ENCODE assay signal across 8 cellular contexts in the genomic region with DNA sequence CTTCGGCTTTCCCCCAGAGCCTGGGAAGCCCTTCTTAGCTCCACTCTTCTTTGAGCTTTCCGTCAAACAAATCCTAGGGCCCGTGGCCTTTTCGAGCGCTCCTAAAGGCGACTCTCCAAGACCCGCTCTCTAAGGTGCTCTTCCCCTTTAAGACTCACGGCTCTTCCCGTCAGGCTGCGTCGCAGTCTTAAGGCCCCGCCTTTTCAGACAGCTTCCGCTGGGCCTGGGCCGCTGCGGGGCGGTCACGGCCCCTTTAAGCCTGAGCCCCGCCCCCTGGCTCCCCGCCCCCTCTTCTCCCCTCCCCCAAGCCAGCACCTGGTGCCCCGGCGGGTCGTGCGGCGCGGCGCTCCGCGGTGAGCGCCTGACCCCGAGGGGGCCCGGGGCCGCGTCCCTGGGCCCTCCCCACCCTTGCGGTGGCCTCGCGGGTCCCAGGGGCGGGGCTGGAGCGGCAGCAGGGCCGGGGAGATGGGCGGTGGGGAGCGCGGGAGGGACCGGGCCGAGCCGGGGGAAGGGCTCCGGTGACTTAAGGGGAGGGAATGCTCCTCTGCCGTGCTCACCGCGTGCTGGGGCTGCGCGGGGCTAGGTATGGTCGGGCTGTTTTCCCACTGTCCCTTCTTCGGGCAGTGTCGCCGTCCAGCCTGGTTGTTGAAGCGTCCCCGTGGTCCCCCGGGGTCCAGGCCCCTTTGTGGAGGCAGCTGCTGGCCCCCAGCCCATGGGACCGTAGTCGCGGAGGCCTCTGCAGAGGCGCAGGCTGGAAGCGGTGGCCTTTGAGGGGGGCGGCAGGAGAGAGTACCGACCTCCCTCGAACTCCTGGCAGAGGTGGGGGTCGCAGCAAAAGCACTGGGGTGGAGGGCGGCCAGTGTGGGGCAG. TPM values are rescaled to one million over a fixed set of nuclear protein-coding genes. Genes with fewer than 3 reads are reported as not detected.
DNase-seq lines count a peak whose midpoint lies in the region; ATAC-seq and TF ChIP-seq lines count a peak whose summit lies in the region.

A gene (plus strand): TSS at position 289 of the 870 bp plus-strand sequence. CDS start 692 bp downstream, outside the sequence.

- H3K9me3 ChIP-seq in PC-3 (ENCODE audit: low read length), result no peaks in the 10 kb centered on the region

- DNase-seq in DMS114 treated with DMSO at 0.1 percent for 48 hours (lab: John Stamatoyannopoulos, UW; ENCODE audit: unreplicated experiment), result peak; percentile 80
- DNase-seq in PC-3, result peak; percentile 89
- DNase-seq in activated T-cell treated with anti-CD3 and anti-CD28 coated beads, Interleukin-2, amount 50 U/mL, for 1 hour, result peak; percentile 81
- peak; percentile 51 for DNase-seq in epithelial cell of proximal tubule (ENCODE audit: low read depth)
- DNase-seq in mucosa of gallbladder (ENCODE audit: low spot score), result peak; percentile 90
- DNase-seq in stimulated activated CD8-positive, alpha-beta memory T cell treated with anti-CD3 and anti-CD28 coated beads, Interleukin-4, amount 100 ng/mL, for 24 hours (ENCODE audit: low read depth), result peak; percentile 67

- peak within 1 kb of the TSS; percentile 91 to 99 (median 97) for H3K4me3 Mint-ChIP-seq in IgD-negative memory B cell

- H3K36me3 Mint-ChIP-seq in IgD-negative memory B cell, result peaks cover 2% of the 10 kb centered on the region

- no TSS peak for BruUV-seq in PC-3 (replicated peaks; lab: Mats Ljungman, UMichigan)

- CTCF ChIA-PET in PC-3 (lab: Charles Lee), result no interaction called here

- H3K4me1 Mint-ChIP-seq in IgD-negative memory B cell, result peaks cover 20 to 27% (median 23%) of the 10 kb centered on the region in 3 donors

- H4K20me1 ChIP-seq in PC-3 (ENCODE audit: low read length), result no peaks in the 10 kb centered on the region

- no peaks in the 10 kb centered on the region for H3K27me3 Mint-ChIP-seq in IgD-negative memory B cell

- TF ChIP-seq CTCF in PC-3 (conservative IDR thresholded peaks at IDR 0.05; ENCODE audit: low read depth, low read length), result no peak
- no peak for TF ChIP-seq CTCF in epithelial cell of proximal tubule (conservative IDR thresholded peaks at IDR 0.05; ENCODE audit: low read depth, low read length)

- POLR2A ChIA-PET in PC-3 (lab: Charles Lee; ENCODE audit: unreplicated experiment), result no interaction called here

- H3K4me1 ChIP-seq in PC-3 (ENCODE audit: insufficient read depth, low read length), result peaks cover 19% of the 10 kb centered on the region

- ATAC-seq in GM21529 (IDR thresholded peaks at IDR 0.05; ENCODE audit: unreplicated experiment), result peak; percentile 96
- peak; percentile 93 for ATAC-seq in PC-3

- no peaks in the 10 kb centered on the region for H3F3A ChIP-seq in PC-3 (ENCODE audit: low read length, unreplicated experiment)

- H3K27me3 ChIP-seq in PC-3 (ENCODE audit: low read length), result no peaks in the 10 kb centered on the region

- H3K4me3 ChIP-seq in PC-3 (ENCODE audit: low read length) (peak within 1 kb of the TSS; percentile 84), epithelial cell of proximal tubule (ENCODE audit: low read depth, low read length) (peak within 1 kb of the TSS; percentile 82)

- peak within 1 kb of the TSS; percentile 100 for H3K4me2 ChIP-seq in PC-3 (ENCODE audit: low read length)

- H2AFZ ChIP-seq in PC-3 (ENCODE audit: low read length), result peak within 1 kb of the TSS; percentile 97

- no peaks in the 10 kb centered on the region; the same call in none of the 2 replicates for H3K36me3 ChIP-seq in PC-3 (ENCODE audit: low read depth, low read length)

- peak within 1 kb of the TSS; percentile 81 to 98 (median 95) for H3K27ac Mint-ChIP-seq in IgD-negative memory B cell

- H3K9ac ChIP-seq in PC-3 (ENCODE audit: low read length), result peak within 1 kb of the TSS; percentile 86

- no peaks in the 10 kb centered on the region for H3K9me2 ChIP-seq in PC-3 (replicated peaks; ENCODE audit: low read length)

- no peaks in the 10 kb centered on the region for H3K9me3 Mint-ChIP-seq in IgD-negative memory B cell

- intact Hi-C loops in PC-3 (cut with micrococcal nuclease), result loop anchor here (2.0 kb wide), 1 partner anchor 47 kb away; no protein-coding TSS in a partner anchor

- H3K27ac ChIP-seq in PC-3 (ENCODE audit: low read length), result peak within 1 kb of the TSS; percentile 88

- H3K79me2 ChIP-seq in PC-3 (ENCODE audit: low read length), result peaks cover 31% of the 10 kb centered on the region

RNA-seq across cellular contexts. Expression of the gene that starts here (rescaled TPM):
- 18.2 TPM for polyA plus RNA-seq in IgD-negative memory B cell
- 19.4 and 20.0 TPM in 2 replicates for total RNA-seq in PC-3 (2014; rRNA removed)
- 14.4 and 20.0 TPM in 2 replicates for total RNA-seq in epithelial cell of proximal tubule
- 53.7 TPM for total RNA-seq in mucosa of gallbladder

Comparison
In these comparisons a context has a peak if more than half of its experiments do, and no peak if none do; other contexts are left out.
1. Peak in every context shown above with its lines: DNase-seq, ATAC-seq, H3K4me3 ChIP-seq and H3K27ac ChIP-seq.